Comparison of ENCODE assay signal across 21 cellular contexts in the genomic region with DNA sequence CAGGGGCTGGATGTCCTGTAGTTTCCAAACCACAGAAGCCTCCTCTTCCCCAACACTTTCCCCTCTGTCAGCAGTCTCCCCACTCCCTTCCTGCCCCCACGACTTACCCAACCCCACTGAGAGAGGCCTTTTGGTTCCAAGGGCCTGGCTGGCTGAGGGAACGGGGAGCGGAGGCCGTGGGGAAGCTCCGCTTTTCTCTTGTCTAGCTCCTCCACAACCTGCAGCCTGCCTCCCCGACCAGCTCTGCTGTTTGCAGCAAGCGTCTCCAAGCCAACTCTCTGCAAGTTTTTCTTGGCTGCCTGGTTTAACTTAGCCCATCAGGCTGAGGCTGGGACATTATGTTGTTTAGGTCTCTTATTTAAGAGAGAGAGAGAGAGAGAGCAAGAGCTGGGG.
A peak's percentile ranks its signal among the peaks of the same experiment; 100 is the strongest.
DNase-seq lines count a peak whose midpoint lies in the region; TF ChIP-seq lines count a peak whose summit lies in the region.
"Had no signal": no experiment of that assay in that cellular context is flagged by ENCODE, and none has a peak within 500 bp of the region (broad histone marks: within the 10 kb centered on the region; RNA-seq: fewer than 3 reads in every experiment).

No MANE protein-coding gene starts in this region.

- no peaks in the 10 kb centered on the region for H3K27me3 ChIP-seq in tibial artery
- H3K27me3 ChIP-seq: brain microvascular endothelial cell, testis had no signal

- DNase-seq in RWPE1 (ENCODE audit: low spot score) (no peak), tibial artery (peak in 1 of 2 donors; percentile 80), OCI-M2 (lab: John Stamatoyannopoulos, UW; ENCODE audit: unreplicated experiment) (no peak), NCI-H187 treated with DMSO at 0.1 percent for 48 hours (lab: John Stamatoyannopoulos, UW) (no peak)
- DNase-seq in NK-92 treated with Interleukin-12 subunit alpha and Interleukin-12 subunit beta, amount 100 ng/mL, for 24 hours (lab: John Stamatoyannopoulos, UW): no peak
- DNase-seq: activated CD4-positive, alpha-beta T cell treated with anti-CD3 and anti-CD28 coated beads, Interleukin-2, amount 10 ng/mL, durations not matched to agents 7 days and 5 days; brain microvascular endothelial cell; DMS79 treated with DMSO at 0.1 percent for 48 hours; foreskin melanocyte; islet precursor cell; NCI-H1694 treated with DMSO at 0.1 percent for 48 hours; NCI-H2227 treated with DMSO at 0.1 percent for 48 hours; NCI-H748 treated with DMSO at 0.1 percent for 48 hours; SIG-M5; T-helper 1 cell; testis had no signal

- TF ChIP-seq CTCF in RWPE1 (conservative IDR thresholded peaks at IDR 0.05; ENCODE audit: low read depth): no peak
- TF ChIP-seq CTCF in nephron (IDR thresholded peaks at IDR 0.05; ENCODE audit: unreplicated experiment in 3 of 3): no peak
- no peak for TF ChIP-seq CTCF in tibial artery (IDR thresholded peaks at IDR 0.05)

- peaks cover under 1 to 55% (median 30%) of the 10 kb centered on the region in 3 donors for H3K36me3 ChIP-seq in tibial artery
- H3K36me3 ChIP-seq: prostate gland had no signal

- peaks cover 14% of the 10 kb centered on the region for H3K36me3 Mint-ChIP-seq in nephron (ENCODE audit: low read depth)
- H3K36me3 Mint-ChIP-seq: natural killer cell treated with Interleukin-12 subunit alpha and Interleukin-12 subunit beta and Interleukin-15 and Interleukin-18, amount 100 ng/mL, for 72 hours had no signal

- peaks cover 33% of the 10 kb centered on the region for H3K4me1 Mint-ChIP-seq in nephron
- H3K4me1 Mint-ChIP-seq: activated CD4-positive, alpha-beta T cell treated with anti-CD3 and anti-CD28 coated beads, Interleukin-2, amount 10 ng/mL, durations not matched to agents 7 days and 5 days had no signal

- no peaks in the 10 kb centered on the region for H3K27me3 Mint-ChIP-seq in nephron (ENCODE audit: low read depth)
- H3K27me3 Mint-ChIP-seq: activated CD4-positive, alpha-beta T cell treated with anti-CD3 and anti-CD28 coated beads, Interleukin-2, amount 10 ng/mL, durations not matched to agents 7 days and 5 days; activated naive CD8-positive, alpha-beta T cell; natural killer cell treated with Interleukin-12 subunit alpha and Interleukin-12 subunit beta and Interleukin-15 and Interleukin-18, amount 100 ng/mL, for 72 hours had no signal

- POLR2A ChIA-PET in RWPE1 (lab: Yijun Ruan, JAX; ENCODE audit: low non-redundant PET): no interaction called here

- H3K9me3 ChIP-seq in tibial artery: no peaks in the 10 kb centered on the region
- H3K9me3 ChIP-seq: prostate gland, testis had no signal

- H3K4me3 ChIP-seq in tibial artery: no peak overlapping the region
- H3K4me3 ChIP-seq: prostate gland, testis had no signal

- peaks cover 26 to 86% (median 81%) of the 10 kb centered on the region in 4 donors for H3K4me1 ChIP-seq in tibial artery
- H3K4me1 ChIP-seq: prostate gland had no signal

- H3K4me3 Mint-ChIP-seq in nephron: no peak overlapping the region
- H3K4me3 Mint-ChIP-seq: activated CD4-positive, alpha-beta T cell treated with anti-CD3 and anti-CD28 coated beads, Interleukin-2, amount 10 ng/mL, durations not matched to agents 7 days and 5 days; activated naive CD8-positive, alpha-beta T cell; natural killer cell treated with Interleukin-12 subunit alpha and Interleukin-12 subunit beta and Interleukin-15 and Interleukin-18, amount 100 ng/mL, for 72 hours had no signal

- H3K27ac ChIP-seq in RWPE1: peak overlapping the region; percentile 29; the same call in 1 of the 2 replicates
- peak overlapping the region; percentile 80 for H3K27ac ChIP-seq in cingulate gyrus (ENCODE audit: low read depth, low read length)
- peak overlapping the region; percentile 68 to 89 for H3K27ac ChIP-seq in tibial artery
- H3K27ac ChIP-seq: brain microvascular endothelial cell had no signal

- no peaks in the 10 kb centered on the region for H3K9me3 Mint-ChIP-seq in nephron
- H3K9me3 Mint-ChIP-seq: activated CD4-positive, alpha-beta T cell treated with anti-CD3 and anti-CD28 coated beads, Interleukin-2, amount 10 ng/mL, durations not matched to agents 7 days and 5 days; natural killer cell treated with Interleukin-12 subunit alpha and Interleukin-12 subunit beta and Interleukin-15 and Interleukin-18, amount 100 ng/mL, for 72 hours had no signal

- CTCF ChIA-PET in RWPE1 (lab: Yijun Ruan, JAX): interaction anchor here (1.2 to 2.6 kb wide), 2 partner anchors 22 to 66 kb away, joined by 3 to 10 read pairs; no protein-coding TSS in a partner anchor

- peak overlapping the region in 2 of 3 experiments; percentile 11 to 62 for H3K27ac Mint-ChIP-seq in nephron
- H3K27ac Mint-ChIP-seq: activated CD4-positive, alpha-beta T cell treated with anti-CD3 and anti-CD28 coated beads, Interleukin-2, amount 10 ng/mL, durations not matched to agents 7 days and 5 days; activated naive CD8-positive, alpha-beta T cell; natural killer cell treated with Interleukin-12 subunit alpha and Interleukin-12 subunit beta and Interleukin-15 and Interleukin-18, amount 100 ng/mL, for 72 hours had no signal

- intact Hi-C loops in tibial artery (cut with DNase I; ENCODE audit: low total_unique reads): no loop called here

Comparison
In these comparisons a context has a peak if more than half of its experiments do, and no peak if none do; other contexts are left out.
1. H3K27ac ChIP-seq: peak in every context shown above with its lines; median percentile 80 in cingulate gyrus; 78 in tibial artery; 29 in RWPE1.